Comparison of ENCODE assay signal across 12 cellular contexts in the genomic region with DNA sequence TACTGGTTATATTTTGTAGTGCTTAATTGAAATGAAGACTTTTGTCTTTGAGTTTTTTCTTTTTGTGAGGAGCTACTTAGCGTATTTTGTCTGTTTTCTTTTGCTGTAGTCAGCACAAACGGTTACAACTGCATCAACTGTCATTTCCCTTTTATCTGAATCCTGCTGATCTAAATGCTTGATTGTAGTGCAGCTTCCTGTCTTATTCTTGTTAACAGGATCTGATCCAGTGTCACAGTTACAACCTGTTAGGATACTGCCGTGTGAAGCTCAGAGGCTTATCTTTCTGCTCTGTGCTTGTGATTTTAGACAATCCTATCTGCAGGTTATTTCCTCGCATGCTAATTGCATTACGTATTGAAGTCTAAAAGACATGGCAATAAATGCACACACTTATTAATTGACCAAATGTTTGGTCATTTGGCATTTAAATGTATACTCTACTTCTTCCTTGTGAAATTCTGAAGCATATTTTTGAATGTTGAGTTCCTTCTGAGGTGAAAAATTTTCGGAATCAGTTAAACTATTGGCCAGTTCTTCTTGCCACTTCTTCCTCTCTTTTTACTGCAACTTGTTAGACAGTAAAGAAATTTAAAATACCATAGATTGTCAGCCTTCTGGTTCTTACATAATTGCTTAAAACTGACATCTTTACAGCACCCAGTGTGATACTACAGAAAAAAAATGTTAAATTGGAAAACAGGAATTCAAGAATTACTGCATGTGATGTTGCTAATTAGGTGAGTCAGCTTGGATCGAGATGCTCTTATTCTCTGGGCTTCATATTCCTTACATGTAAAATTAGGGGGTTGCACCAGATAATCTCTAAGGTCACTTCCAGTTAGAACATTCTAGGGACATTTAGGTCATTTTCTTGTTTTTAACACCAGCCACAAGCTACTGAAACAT.
DNase-seq lines count a peak whose midpoint lies in the region; ATAC-seq and TF ChIP-seq lines count a peak whose summit lies in the region.
"Had no signal": no experiment of that assay in that cellular context is flagged by ENCODE, and none has a peak within 500 bp of the region (broad histone marks: within the 10 kb centered on the region; RNA-seq: fewer than 3 reads in every experiment).

No MANE protein-coding gene starts in this region.

- peak overlapping the region; percentile 42 for H3K27ac ChIP-seq in KOPT-K1 (ENCODE audit: low read depth, low read length, poor library complexity, severe bottlenecking)

- peaks cover 0 to 2% of the 10 kb centered on the region in 2 donors for H3K9me3 Mint-ChIP-seq in natural killer cell

- intact Hi-C loops in natural killer cell (cut with micrococcal nuclease), result loop anchor here (5.0 kb wide), 1 partner anchor 35 kb away; no protein-coding TSS in a partner anchor

- peaks cover 30% of the 10 kb centered on the region for H3K9me3 ChIP-seq in KOPT-K1 (ENCODE audit: insufficient read depth, low read length, poor library complexity, severe bottlenecking)

- POLR2A ChIA-PET in HEK293T (lab: Yijun Ruan, JAX), result no interaction called here

- ATAC-seq in natural killer cell (no peak), HG02610 (IDR thresholded peaks at IDR 0.05; ENCODE audit: unreplicated experiment) (no peak)

- H3K27ac Mint-ChIP-seq in natural killer cell, result peak overlapping the region; percentile 79 to 85
- H3K27ac Mint-ChIP-seq: progenitor cell of endocrine pancreas had no signal

- H3K36me3 ChIP-seq in KOPT-K1 (ENCODE audit: insufficient read depth, low read length), result peaks cover 90% of the 10 kb centered on the region

- TF ChIP-seq CTCF in natural killer cell (IDR thresholded peaks at IDR 0.05), result no peak

- peak overlapping the region; percentile 60 for H3K4me3 Mint-ChIP-seq in natural killer cell

- no peaks in the 10 kb centered on the region for H3K27me3 Mint-ChIP-seq in natural killer cell (ENCODE audit: low read depth in 2 of 2)
- H3K27me3 Mint-ChIP-seq: progenitor cell of endocrine pancreas had no signal

- peaks cover 62 to 68% of the 10 kb centered on the region in 2 donors for H3K4me1 Mint-ChIP-seq in natural killer cell

- no peaks in the 10 kb centered on the region for H3K36me3 Mint-ChIP-seq in natural killer cell

- DNase-seq in CD1c-positive myeloid dendritic cell (ENCODE audit: extremely low spot score) (peak; percentile 46), dermis blood vessel endothelial cell (peak; percentile 76), natural killer cell (no peak), HEK293T (ENCODE audit: extremely low spot score) (no peak), D341Med (ENCODE audit: low spot score) (no peak), hippocampal formation (lab: John Stamatoyannopoulos, UW) (no peak)
- DNase-seq: activated CD4-positive, CD25-positive, alpha-beta regulatory T cell treated with anti-CD3 and anti-CD28 coated beads, Interleukin-2, amount 50 U/mL, for 72 hours; DMS79; Karpas-422 had no signal

- CTCF ChIA-PET in HEK293T (lab: Yijun Ruan, JAX), result no interaction called here

TF ChIP-seq in HEK293T, 16 proteins besides CTCF, POLR2A, EP300 and RAD21:
- TF ChIP-seq BHLHE40 (IDR thresholded peaks at IDR 0.05; ENCODE audit: borderline replicate concordance), result no peak
- TF ChIP-seq, protein P1, sequence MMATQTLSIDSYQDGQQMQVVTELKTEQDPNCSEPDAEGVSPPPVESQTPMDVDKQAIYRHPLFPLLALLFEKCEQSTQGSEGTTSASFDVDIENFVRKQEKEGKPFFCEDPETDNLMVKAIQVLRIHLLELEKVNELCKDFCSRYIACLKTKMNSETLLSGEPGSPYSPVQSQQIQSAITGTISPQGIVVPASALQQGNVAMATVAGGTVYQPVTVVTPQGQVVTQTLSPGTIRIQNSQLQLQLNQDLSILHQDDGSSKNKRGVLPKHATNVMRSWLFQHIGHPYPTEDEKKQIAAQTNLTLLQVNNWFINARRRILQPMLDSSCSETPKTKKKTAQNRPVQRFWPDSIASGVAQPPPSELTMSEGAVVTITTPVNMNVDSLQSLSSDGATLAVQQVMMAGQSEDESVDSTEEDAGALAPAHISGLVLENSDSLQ (IDR thresholded peaks at IDR 0.05), result no peak
- TF ChIP-seq HDGF (IDR thresholded peaks at IDR 0.05; ENCODE audit: borderline replicate concordance), result no peak
- no peak for TF ChIP-seq ZNF384 (IDR thresholded peaks at IDR 0.05)
- TF ChIP-seq FOXK2 (IDR thresholded peaks at IDR 0.05), result no peak
- TF ChIP-seq FOXA1 (IDR thresholded peaks at IDR 0.05), result no peak
- no peak for TF ChIP-seq TARDBP (IDR thresholded peaks at IDR 0.05)
- TF ChIP-seq SUZ12 (IDR thresholded peaks at IDR 0.05), result no peak
- TF ChIP-seq ELF4 (IDR thresholded peaks at IDR 0.05), result no peak
- TF ChIP-seq ARNT (IDR thresholded peaks at IDR 0.05), result no peak
TF ChIP-seq in HEK293T: peak in this region for 0.

Comparison
In these comparisons a context has a peak if more than half of its experiments do, and no peak if none do; other contexts are left out.
1. DNase-seq: peak in CD1c-positive myeloid dendritic cell (single experiment) and dermis blood vessel endothelial cell (single experiment); none in natural killer cell (single experiment), HEK293T (single experiment), D341Med (single experiment) and hippocampal formation (0 of 2).